12 cellular contexts compared by ENCODE assay signal in genomic region chr3:128280466-128281455, GRCh38.
DNase-seq lines count a peak whose midpoint lies in the region; ATAC-seq and TF ChIP-seq lines count a peak whose summit lies in the region.
"Had no signal": no experiment of that assay in that cellular context is flagged by ENCODE, and none has a peak within 500 bp of the region (broad histone marks: within the 10 kb centered on the region; RNA-seq: fewer than 3 reads in every experiment).

No MANE protein-coding gene starts in this region.

- DNase-seq in NCI-H526 (lab: John Stamatoyannopoulos, UW) (peak; percentile 87 to 93), glutamatergic neuron (no peak), progenitor cell of endocrine pancreas (ENCODE audit: low spot score, unreplicated experiment) (no peak)
- DNase-seq: activated CD4-positive, CD25-positive, alpha-beta regulatory T cell treated with anti-CD3 and anti-CD28 coated beads, Interleukin-2, amount 50 U/mL, for 72 hours; activated naive CD4-positive, alpha-beta T cell treated with Interleukin-2 at 50 U/mL for 16 hours; stimulated activated CD4-positive, alpha-beta T cell treated with anti-CD3 and anti-CD28 coated beads, Interleukin-2, amount 100 ng/mL, for 24 hours; stimulated activated naive CD8-positive, alpha-beta T cell treated with anti-CD3 and anti-CD28 coated beads, Interleukin-15, amount 100 ng/mL, for 72 hours had no signal

- H3K4me1 Mint-ChIP-seq in glutamatergic neuron (ENCODE audit: low read depth, unreplicated experiment) (peaks cover 26% of the 10 kb centered on the region), progenitor cell of endocrine pancreas (ENCODE audit: low read depth) (peaks cover 17% of the 10 kb centered on the region)

- peaks cover 62% of the 10 kb centered on the region for H3K4me1 ChIP-seq in HUES64 (ENCODE audit: insufficient read depth, low read length)

- 0 out of 2 replicates have a peak, but pooled peaks cover 6% of the 10 kb centered on the region for H3K27me3 ChIP-seq in HUES64 (ENCODE audit: insufficient read depth, low read length)

- H3K27ac Mint-ChIP-seq in glutamatergic neuron (ENCODE audit: unreplicated experiment) (peak overlapping the region; percentile 22), progenitor cell of endocrine pancreas (peak overlapping the region; percentile 21)

- H3K36me3 ChIP-seq in HUES64 (ENCODE audit: insufficient read depth, low read length), result no peaks in the 10 kb centered on the region

- WGBS in HUES64, result 4% methylated on average over 10 of the region's 10 CpGs

- H3K27me3 Mint-ChIP-seq in glutamatergic neuron (ENCODE audit: unreplicated experiment) (peaks cover 11% of the 10 kb centered on the region), progenitor cell of endocrine pancreas (peaks cover 20% of the 10 kb centered on the region)
- H3K27me3 Mint-ChIP-seq: stimulated activated naive CD8-positive, alpha-beta T cell treated with anti-CD3 and anti-CD28 coated beads, Interleukin-15, amount 100 ng/mL, for 72 hours had no signal

- TF ChIP-seq CTCF in glutamatergic neuron (IDR thresholded peaks at IDR 0.05; ENCODE audit: partially characterized antibody, unreplicated experiment), result no peak
- no peak for TF ChIP-seq CTCF in progenitor cell of endocrine pancreas (IDR thresholded peaks at IDR 0.05; ENCODE audit: unreplicated experiment)

- H3K9ac ChIP-seq in HUES64 (ENCODE audit: low read depth, low read length), result 0 out of 2 replicates have a peak overlapping the region, but pooled peaks have one; percentile 6

- H3K4me3 ChIP-seq in HUES64 (ENCODE audit: low read length), result no peak overlapping the region; the same call in 1 of the 2 replicates
- H3K4me3 ChIP-seq: K562 had no signal

- H3K4me3 Mint-ChIP-seq in glutamatergic neuron (ENCODE audit: unreplicated experiment) (no peak overlapping the region), progenitor cell of endocrine pancreas (ENCODE audit: low read depth) (no peak overlapping the region)
- H3K4me3 Mint-ChIP-seq: stimulated activated naive CD8-positive, alpha-beta T cell treated with anti-CD3 and anti-CD28 coated beads, Interleukin-15, amount 100 ng/mL, for 72 hours had no signal

- no peaks in the 10 kb centered on the region for H3K36me3 Mint-ChIP-seq in glutamatergic neuron (ENCODE audit: unreplicated experiment)
- no peaks in the 10 kb centered on the region for H3K36me3 Mint-ChIP-seq in progenitor cell of endocrine pancreas (ENCODE audit: insufficient read depth)

- H3K27ac ChIP-seq in HUES64 (ENCODE audit: low read depth, low read length), result peak overlapping the region; percentile 78

- ATAC-seq in GM18517 (IDR thresholded peaks at IDR 0.05; ENCODE audit: unreplicated experiment) (no peak), SK-N-SH treated with all-trans-retinoic acid at 6 μM for 48 hours (no peak), HG03196 (IDR thresholded peaks at IDR 0.05; ENCODE audit: unreplicated experiment) (no peak)
- ATAC-seq: K562; stimulated activated naive CD8-positive, alpha-beta T cell treated with anti-CD3 and anti-CD28 coated beads, Interleukin-15, amount 100 ng/mL, for 72 hours had no signal

- H3K9me3 Mint-ChIP-seq in glutamatergic neuron (ENCODE audit: unreplicated experiment), result peaks cover 11% of the 10 kb centered on the region
- no peaks in the 10 kb centered on the region for H3K9me3 Mint-ChIP-seq in progenitor cell of endocrine pancreas (ENCODE audit: low read depth)
- H3K9me3 Mint-ChIP-seq: stimulated activated naive CD8-positive, alpha-beta T cell treated with anti-CD3 and anti-CD28 coated beads, Interleukin-15, amount 100 ng/mL, for 72 hours had no signal

- no peaks in the 10 kb centered on the region for H3K9me3 ChIP-seq in HUES64 (ENCODE audit: insufficient read depth, low read depth, low read length)

TF ChIP-seq in SK-N-SH treated with all-trans-retinoic acid at 6 μM for 48 hours, 23 proteins besides CTCF, POLR2A, EP300 and RAD21:
- TF ChIP-seq ZNF70 (CRISPR knock-in tag; IDR thresholded peaks at IDR 0.05) (no peak), ESRRG (CRISPR knock-in tag; IDR thresholded peaks at IDR 0.05) (no peak), TSHZ2 (CRISPR knock-in tag; IDR thresholded peaks at IDR 0.05) (no peak), TOX (CRISPR knock-in tag; IDR thresholded peaks at IDR 0.05; ENCODE audit: borderline replicate concordance) (no peak), GLIS3 (CRISPR knock-in tag; IDR thresholded peaks at IDR 0.05) (no peak), CREB5 (CRISPR knock-in tag; IDR thresholded peaks at IDR 0.05; ENCODE audit: low read depth) (no peak), OSR1 (CRISPR knock-in tag; IDR thresholded peaks at IDR 0.05) (no peak), ZFP30 (CRISPR knock-in tag; IDR thresholded peaks at IDR 0.05) (no peak)
TF ChIP-seq in SK-N-SH treated with all-trans-retinoic acid at 6 μM for 48 hours: peak in this region for 0.

Comparison
In these comparisons a context has a peak if more than half of its experiments do, and no peak if none do; other contexts are left out.
1. DNase-seq: peak in NCI-H526 (2 of 2); none in glutamatergic neuron (single experiment) and progenitor cell of endocrine pancreas (single experiment).